ENCODE assay signal across 19 cellular contexts in genomic region chrX:65488496-65488895, GRCh38. TPM values are rescaled to one million over a fixed set of nuclear protein-coding genes. Genes with fewer than 3 reads are reported as not detected.
DNase-seq lines count a peak whose midpoint lies in the region; ATAC-seq, FAIRE-seq and TF ChIP-seq lines count a peak whose summit lies in the region.
"Had no signal": no experiment of that assay in that cellular context is flagged by ENCODE, and none has a peak within 500 bp of the region (broad histone marks: within the 10 kb centered on the region; RNA-seq: fewer than 3 reads in every experiment).

No MANE protein-coding gene starts in this region.

- H3K4me3 ChIP-seq in BJ (ENCODE audit: low read depth, low read length) (no peak overlapping the region), choroid plexus epithelial cell (ENCODE audit: low read depth, low read length) (no peak overlapping the region), mesenchymal stem cell (ENCODE audit: insufficient read depth in 1 of 2, low read depth in 1 of 2, low read length in 2 of 2) (no peak overlapping the region), H7 (ENCODE audit: insufficient read depth, low read depth, low read length) (no peak overlapping the region)
- H3K4me3 ChIP-seq: MG63, Peyer's patch had no signal

- no peak overlapping the region for H3K9ac ChIP-seq in mesenchymal stem cell (ENCODE audit: low read length)

- peaks cover 1% of the 10 kb centered on the region; the same call in 1 of the 2 replicates for H3K27me3 Mint-ChIP-seq in HFFc6 (ENCODE audit: insufficient read depth)

- H3K27me3 ChIP-seq in BJ (ENCODE audit: control insufficient read depth, insufficient read depth, low read length) (no peaks in the 10 kb centered on the region), mesenchymal stem cell (ENCODE audit: control insufficient read depth in 1 of 2, insufficient read depth in 1 of 2, low read length in 2 of 2) (peaks cover 0 to 20% of the 10 kb centered on the region in 2 experiments), H7 (ENCODE audit: control insufficient read depth, insufficient read depth, low read length) (no peaks in the 10 kb centered on the region)
- H3K27me3 ChIP-seq: BE2C, MG63, Peyer's patch had no signal

- H2BK12ac ChIP-seq in mesenchymal stem cell (ENCODE audit: low read length in 2 of 2) = no peak overlapping the region

- TF ChIP-seq POLR2A in H54 (IDR thresholded peaks at IDR 0.05; ENCODE audit: low read depth, low read length) = no peak

- H3K79me1 ChIP-seq in mesenchymal stem cell (replicated peaks; ENCODE audit: low read length, poor library complexity, severe bottlenecking) = no peaks in the 10 kb centered on the region

- H3K36me3 Mint-ChIP-seq in HFFc6 (ENCODE audit: low read depth) = no peaks in the 10 kb centered on the region
- H3K36me3 Mint-ChIP-seq: CD8-positive, alpha-beta T cell had no signal

- no peak overlapping the region for H4K91ac ChIP-seq in mesenchymal stem cell (ENCODE audit: low read length)

- H3K36me3 ChIP-seq in BJ (ENCODE audit: control insufficient read depth, insufficient read depth, low read length) (no peaks in the 10 kb centered on the region), mesenchymal stem cell (ENCODE audit: control insufficient read depth in 1 of 2, insufficient read depth in 2 of 2, low read depth in 1 of 2, low read length in 2 of 2) (no peaks in the 10 kb centered on the region), H7 (replicated peaks; ENCODE audit: control insufficient read depth, insufficient read depth, low read length) (no peaks in the 10 kb centered on the region)
- H3K36me3 ChIP-seq: BE2C, MG63, Peyer's patch had no signal

- no peak overlapping the region for H3K14ac ChIP-seq in mesenchymal stem cell (ENCODE audit: low read length in 2 of 2)

- H2BK120ac ChIP-seq in mesenchymal stem cell (ENCODE audit: low read depth, low read length) = no peak overlapping the region

- no peak overlapping the region; the same call in 1 of the 2 replicates for H3K4me3 Mint-ChIP-seq in HFFc6
- H3K4me3 Mint-ChIP-seq: CD8-positive, alpha-beta T cell had no signal

- FAIRE-seq in H54 (lab: Jason Lieb, UNC) = no peak

- no peak overlapping the region for H3K27ac ChIP-seq in mesenchymal stem cell (ENCODE audit: low read length, poor library complexity, severe bottlenecking)
- H3K27ac ChIP-seq: Peyer's patch had no signal

- 44% methylated on average over 5 of the region's 5 CpGs for WGBS in mesenchymal stem cell

- H2BK5ac ChIP-seq in mesenchymal stem cell (ENCODE audit: low read depth, low read length, poor library complexity, severe bottlenecking) = no peak overlapping the region

- H2AFZ ChIP-seq in mesenchymal stem cell (ENCODE audit: low read depth, low read length) = no peak overlapping the region

- no peak overlapping the region for H3K4ac ChIP-seq in mesenchymal stem cell (ENCODE audit: low read depth in 1 of 2, low read length in 2 of 2)

- H3K18ac ChIP-seq in mesenchymal stem cell (ENCODE audit: low read depth in 1 of 2, low read length in 2 of 2) = no peak overlapping the region

- ATAC-seq in GM18502 (IDR thresholded peaks at IDR 0.05; ENCODE audit: poor library complexity, unreplicated experiment) = no peak
- ATAC-seq: CD8-positive, alpha-beta T cell had no signal

- CTCF ChIA-PET in BJ (lab: Yijun Ruan, JAX) = interaction anchor here (0.5 kb wide), 1 partner anchor 380 kb away, joined by 3 read pairs; no protein-coding TSS in a partner anchor

- no peaks in the 10 kb centered on the region for H3K9me3 ChIP-seq in mesenchymal stem cell (ENCODE audit: control insufficient read depth, low read length)
- H3K9me3 ChIP-seq: BE2C, MG63, Peyer's patch had no signal

- H4K8ac ChIP-seq in mesenchymal stem cell (ENCODE audit: low read length) = no peak overlapping the region

- H2AK5ac ChIP-seq in mesenchymal stem cell (ENCODE audit: low read length, severe bottlenecking) = no peak overlapping the region

- DNase-seq in BJ (ENCODE audit: low read depth) (peak; percentile 13), HFFc6 (peak; percentile 53), choroid plexus epithelial cell (ENCODE audit: low read depth) (peak; percentile 14), mesenchymal stem cell (peak; percentile 35), H7 (no peak), H54 (ENCODE audit: insufficient read length, low spot score) (no peak)
- DNase-seq in stimulated activated naive CD4-positive, alpha-beta T cell (lab: John Stamatoyannopoulos, UW) = no peak
- DNase-seq: BE2C; CD8-positive, alpha-beta T cell; KG1; MG63; NCI-H1092 treated with DMSO at 0.1 percent for 48 hours; NCI-H187 treated with DMSO at 0.1 percent for 48 hours; NCI-H2171; NCI-H510A; NCI-H82; Peyer's patch; SHP77 treated with DMSO at 0.1 percent for 48 hours had no signal

- H3K27ac Mint-ChIP-seq in HFFc6 = peak overlapping the region; percentile 57
- H3K27ac Mint-ChIP-seq: CD8-positive, alpha-beta T cell had no signal

- H3K4me2 ChIP-seq in mesenchymal stem cell (ENCODE audit: low read length, poor library complexity, severe bottlenecking) = no peak overlapping the region

- H3K4me1 Mint-ChIP-seq in HFFc6 (ENCODE audit: low read depth) = peaks cover 6% of the 10 kb centered on the region

- POLR2A ChIA-PET in BJ (lab: Charles Lee) = no interaction called here

- H3K4me1 ChIP-seq in mesenchymal stem cell (ENCODE audit: control insufficient read depth, insufficient read depth, low read depth, low read length) = no peaks in the 10 kb centered on the region
- H3K4me1 ChIP-seq: BE2C, Peyer's patch had no signal

- TF ChIP-seq CTCF in BJ (IDR thresholded peaks at IDR 0.05; ENCODE audit: insufficient read depth, low read depth, low read length) = no peak
- TF ChIP-seq CTCF in HFFc6 (IDR thresholded peaks at IDR 0.05) = no peak
- TF ChIP-seq CTCF in choroid plexus epithelial cell (conservative IDR thresholded peaks at IDR 0.05; ENCODE audit: low read depth, low read length) = no peak

- no peak overlapping the region for H3K23ac ChIP-seq in mesenchymal stem cell (ENCODE audit: low read length in 2 of 2)

- no peak overlapping the region for H2BK15ac ChIP-seq in mesenchymal stem cell (ENCODE audit: low read depth, poor library complexity, severe bottlenecking)

- H3K9me3 Mint-ChIP-seq in HFFc6 = no peaks in the 10 kb centered on the region
- H3K9me3 Mint-ChIP-seq: CD8-positive, alpha-beta T cell had no signal

RNA-seq across cellular contexts. Expression of gene LAS1L, which starts 46.1 kb away (rescaled TPM):
- polyA plus RNA-seq in BJ (2011; rRNA removed) = 19.3 and 22.3 TPM in 2 replicates
- polyA minus RNA-seq in BJ (2011; rRNA and poly(A)+ RNA removed) = 10.0 and 11.3 TPM in 2 replicates
- total RNA-seq in HFFc6 (2021; fragmentation: NEBNext Ultra II Directional; extraction: Animal tissue kit (Norgen Biotek cat#: 25700)) = 10 to 100 TPM; 29.2 to 33.0 (median 31.9) TPM
- polyA plus RNA-seq in mesenchymal stem cell (2013, experiment 1 of 2) = 13.0 TPM
- 13.1 TPM for polyA plus RNA-seq in mesenchymal stem cell (2013, experiment 2 of 2)
- 53.0 and 57.4 TPM in 2 replicates for total RNA-seq in H7 (2014; rRNA removed; shearing (Covaris generic))

Comparison
In these comparisons a context has a peak if more than half of its experiments do, and no peak if none do; other contexts are left out.
1. DNase-seq: peak in BJ (single experiment), HFFc6 (single experiment), choroid plexus epithelial cell (single experiment) and mesenchymal stem cell (single experiment); none in H7 (single experiment), stimulated activated naive CD4-positive, alpha-beta T cell (0 of 6) and H54 (single experiment).